Comparison of ENCODE assay signal across 7 cellular contexts in genomic region chr9:129496187-129497063, GRCh38.
DNase-seq lines count a peak whose midpoint lies in the region; ATAC-seq and TF ChIP-seq lines count a peak whose summit lies in the region.

No MANE protein-coding gene starts in this region.

- H3K36me3 ChIP-seq in colonic mucosa = no peaks in the 10 kb centered on the region

- DNase-seq in H4 (ENCODE audit: low spot score) (peak; percentile 96), NCI-H446 treated with DMSO at 0.1 percent for 48 hours (lab: John Stamatoyannopoulos, UW) (peak; percentile 63), colonic mucosa (peak; percentile 93), left colon (peak; percentile 93 to 94)
- peak; percentile 83 for DNase-seq in activated CD4-positive, alpha-beta T cell treated with anti-CD3 and anti-CD28 coated beads, Interleukin-2, amount 50 U/mL, for 1 hour
- DNase-seq in stimulated activated CD4-positive, alpha-beta T cell treated with anti-CD3 and anti-CD28 coated beads, Interleukin-15, amount 100 ng/mL, for 24 hours = peak; percentile 92

- H3K9ac ChIP-seq in colonic mucosa (ENCODE audit: low read depth in 2 of 2, low read length in 2 of 2) = peak overlapping the region; percentile 97

- peak overlapping the region; percentile 53 for H3K4me3 ChIP-seq in colonic mucosa

- H3K9me3 ChIP-seq in colonic mucosa = no peaks in the 10 kb centered on the region

- no peak for TF ChIP-seq CTCF in colonic mucosa (IDR thresholded peaks at IDR 0.05)

- peak overlapping the region; percentile 93 for H3K27ac ChIP-seq in colonic mucosa

- ATAC-seq in left colon (peak; percentile 50), GM19023 (IDR thresholded peaks at IDR 0.05; ENCODE audit: unreplicated experiment) (no peak)

- peaks cover 4% of the 10 kb centered on the region for H3K4me1 ChIP-seq in colonic mucosa

- no peaks in the 10 kb centered on the region for H3K27me3 ChIP-seq in colonic mucosa

- intact Hi-C loops in colonic mucosa (cut with DNase I) = loop anchor here (10.0 kb wide), 1 partner anchor 352 kb away; no protein-coding TSS in a partner anchor
- intact Hi-C loops in left colon (cut with DNase I, micrococcal nuclease) = loop anchor here (5.0 to 10.0 kb wide), 5 partner anchors 82 to 352 kb away; partner anchors contain the start of gene IER5L (in 1 of the 2)
